38 cellular contexts compared by ENCODE assay signal in the genomic region with DNA sequence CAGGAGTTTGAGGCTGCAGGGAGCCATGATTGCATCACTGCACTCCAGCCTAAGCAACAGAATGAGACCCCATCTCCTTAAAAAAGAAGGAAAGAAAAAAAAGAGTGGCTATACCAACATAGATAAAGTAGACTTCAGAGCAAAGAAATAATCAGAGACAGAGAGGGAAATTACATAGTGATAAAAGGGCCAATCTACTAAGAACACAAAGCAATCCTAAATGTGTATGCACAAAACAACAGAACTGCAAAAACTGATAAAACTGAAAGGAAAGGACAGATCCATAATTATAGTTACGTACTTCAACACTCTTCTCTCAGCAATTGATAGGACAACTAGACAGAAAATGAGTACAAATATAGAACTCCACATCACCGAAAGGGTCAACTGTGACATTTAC. TPM values are rescaled to one million over a fixed set of nuclear protein-coding genes. Genes with fewer than 3 reads are reported as not detected.
"Had no signal": no experiment of that assay in that cellular context is flagged by ENCODE, and none has a peak within 500 bp of the region (broad histone marks: within the 10 kb centered on the region; RNA-seq: fewer than 3 reads in every experiment).

No MANE protein-coding gene starts in this region.

- DNase-seq: Karpas-422, Kasumi-1, MG63, MM.1S, MV-4-11, NCI-H1048, NCI-H1092, NCI-H1092 treated with DMSO at 0.1 percent for 48 hours, NCI-H1105, NCI-H1105 treated with DMSO at 0.1 percent for 48 hours, NCI-H1417, NCI-H1417 treated with DMSO at 0.1 percent for 48 hours, NCI-H1436, NCI-H1436 treated with DMSO at 0.1 percent for 48 hours, NCI-H146, NCI-H1694, NCI-H1694 treated with DMSO at 0.1 percent for 48 hours, NCI-H187, NCI-H187 treated with DMSO at 0.1 percent for 48 hours, NCI-H1930, NCI-H2029, NCI-H2029 treated with DMSO at 0.1 percent for 48 hours, NCI-H2081, NCI-H2081 treated with DMSO at 0.1 percent for 48 hours, NCI-H2107, NCI-H2171, NCI-H2171 treated with DMSO at 0.1 percent for 48 hours, NCI-H2227 treated with DMSO at 0.1 percent for 48 hours, NCI-H226, NCI-H345, NCI-H446, NCI-H446 treated with DMSO at 0.1 percent for 48 hours, NCI-H510A, NCI-H510A treated with DMSO at 0.1 percent for 48 hours had no signal

- H3K27me3 ChIP-seq: MG63 had no signal

- H3K4me3 ChIP-seq: MG63 had no signal

- H3K36me3 ChIP-seq: MG63 had no signal

RNA-seq across cellular contexts. Expression of a gene that starts 17.8 kb away (rescaled TPM):
- total RNA-seq: LHCN-M2, M059J, MCF 10A, NCI-H460 had no signal

RNA-seq across cellular contexts. Expression of a gene that starts 36.4 kb away (rescaled TPM):
- total RNA-seq: LHCN-M2, MCF 10A had no signal
